Comparison of ENCODE assay signal across 9 cellular contexts in the genomic region with DNA sequence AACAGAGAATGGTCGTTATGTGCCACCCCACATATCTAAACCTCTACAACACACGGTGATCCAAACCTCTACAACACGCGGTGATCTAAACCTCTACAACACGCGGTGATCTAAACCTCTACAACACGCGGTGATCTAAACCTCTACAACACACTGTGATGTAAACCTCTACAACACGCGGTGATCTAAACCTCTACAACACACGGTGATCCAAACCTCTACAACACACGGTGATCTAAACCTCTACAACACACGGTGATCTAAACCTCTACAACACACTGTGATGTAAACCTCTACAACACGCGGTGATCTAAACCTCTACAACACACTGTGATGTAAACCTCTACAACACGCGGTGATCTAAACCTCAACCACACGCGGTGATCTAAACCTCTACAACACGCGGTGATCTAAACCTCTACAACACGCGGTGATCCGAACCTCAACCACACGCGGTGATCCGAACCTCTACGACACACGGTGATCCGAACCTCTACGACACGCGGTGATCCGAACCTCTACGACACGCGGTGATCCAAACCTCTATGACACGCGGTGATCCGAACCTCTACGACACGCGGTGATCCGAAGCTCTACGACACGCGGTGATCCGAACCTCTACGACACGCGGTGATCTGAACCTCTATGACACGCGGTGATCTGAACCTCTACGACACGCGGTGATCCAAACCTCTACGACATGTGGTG. TPM values are rescaled to one million over a fixed set of nuclear protein-coding genes. Genes with fewer than 3 reads are reported as not detected.
DNase-seq lines count a peak whose midpoint lies in the region; ATAC-seq lines count a peak whose summit lies in the region.
"Not testable (repeated sequence)": the region's sequence is repeated elsewhere in the genome, so short reads cannot be mapped to it uniquely, and the experiment has no call there.
"Had no signal": no experiment of that assay in that cellular context is flagged by ENCODE, and none has a peak within 500 bp of the region (broad histone marks: within the 10 kb centered on the region; RNA-seq: fewer than 3 reads in every experiment).

No MANE protein-coding gene starts in this region.

- intact Hi-C loops in CD4-positive, alpha-beta memory T cell (cut with micrococcal nuclease); activated T-helper 1 cell treated with anti-CD3 and anti-CD28 coated beads, Interleukin-12 subunit alpha, Interleukin-12 subunit beta, Interleukin-2, Interleukin-4 antibody, amounts not matched to agents 30 ng/mL and 10 ng/mL and 1 ng/mL, durations not matched to agents 14 hours and 24 hours and 36 hours (cut with micrococcal nuclease): not testable (repeated sequence)

- POLR2A ChIA-PET in CD4-positive, alpha-beta memory T cell (lab: Charles Lee; ENCODE audit: partially characterized antibody), result interaction anchor here (14.7 kb wide), 1 partner anchor 19 kb away, joined by 335 read pairs; a partner anchor contains a TSS
- POLR2A ChIA-PET in activated CD8-positive, alpha-beta T cell treated with anti-CD3 and anti-CD28 coated beads, Interleukin-2, amount 10 ng/mL, durations not matched to agents 7 days and 5 days (lab: Charles Lee), result not testable (repeated sequence)

- DNase-seq in CD4-positive, alpha-beta memory T cell, result peak in 2 of 5 donors; percentile 1 to 33
- DNase-seq in T-helper 17 cell; activated CD8-positive, alpha-beta T cell treated with anti-CD3 and anti-CD28 coated beads, Interleukin-2, amount 10 ng/mL, durations not matched to agents 7 days and 5 days; activated T-helper 1 cell treated with anti-CD3 and anti-CD28 coated beads, Interleukin-12 subunit alpha, Interleukin-12 subunit beta, Interleukin-2, Interleukin-4 antibody, amounts not matched to agents 30 ng/mL and 10 ng/mL and 1 ng/mL, durations not matched to agents 14 hours and 24 hours and 36 hours (ENCODE audit: low spot score); activated naive CD8-positive, alpha-beta T cell treated with anti-CD3 and anti-CD28 coated beads for 36 hours; effector memory CD8-positive, alpha-beta T cell: not testable (repeated sequence)
- peak; percentile 49 for DNase-seq in natural killer cell treated with Interleukin-12 subunit alpha and Interleukin-12 subunit beta and Interleukin-15 and Interleukin-18, amount 100 ng/mL, for 72 hours (ENCODE audit: low spot score)

- H3K36me3 Mint-ChIP-seq in CD4-positive, alpha-beta memory T cell, result peaks cover 32 to 78% of the 10 kb centered on the region in 2 donors
- H3K36me3 Mint-ChIP-seq in T-helper 17 cell (ENCODE audit: low read depth), result not testable (repeated sequence)
- peaks cover 84% of the 10 kb centered on the region for H3K36me3 Mint-ChIP-seq in activated CD8-positive, alpha-beta T cell treated with anti-CD3 and anti-CD28 coated beads, Interleukin-2, amount 10 ng/mL, durations not matched to agents 7 days and 5 days (ENCODE audit: low read depth)
- H3K36me3 Mint-ChIP-seq in activated T-helper 1 cell treated with anti-CD3 and anti-CD28 coated beads, Interleukin-12 subunit alpha, Interleukin-12 subunit beta, Interleukin-2, Interleukin-4 antibody, amounts not matched to agents 30 ng/mL and 10 ng/mL and 1 ng/mL, durations not matched to agents 14 hours and 24 hours and 36 hours (ENCODE audit: low read depth), result peaks cover 47% of the 10 kb centered on the region
- peaks cover 56% of the 10 kb centered on the region for H3K36me3 Mint-ChIP-seq in activated naive CD8-positive, alpha-beta T cell treated with anti-CD3 and anti-CD28 coated beads for 36 hours
- peaks cover 100% of the 10 kb centered on the region for H3K36me3 Mint-ChIP-seq in effector memory CD8-positive, alpha-beta T cell (ENCODE audit: insufficient read depth)
- peaks cover 19% of the 10 kb centered on the region for H3K36me3 Mint-ChIP-seq in natural killer cell treated with Interleukin-12 subunit alpha and Interleukin-12 subunit beta and Interleukin-15 and Interleukin-18, amount 100 ng/mL, for 72 hours
- H3K36me3 Mint-ChIP-seq in stimulated activated naive CD8-positive, alpha-beta T cell treated with anti-CD3 and anti-CD28 coated beads, Interleukin-15, Interleukin-2, amounts not matched to agents 100 ng/mL and 50 ng/mL, for 24 hours (ENCODE audit: low read depth), result peaks cover 83% of the 10 kb centered on the region

- H3K4me1 ChIP-seq in CD4-positive, alpha-beta memory T cell (ENCODE audit: insufficient read depth, low read length), result peaks cover 51% of the 10 kb centered on the region

- ATAC-seq in T-helper 17 cell; activated CD8-positive, alpha-beta T cell treated with anti-CD3 and anti-CD28 coated beads, Interleukin-2, amount 10 ng/mL, durations not matched to agents 7 days and 5 days; effector memory CD8-positive, alpha-beta T cell (replicated peaks); natural killer cell treated with Interleukin-12 subunit alpha and Interleukin-12 subunit beta and Interleukin-15 and Interleukin-18, amount 100 ng/mL, for 72 hours: not testable (repeated sequence)

- CTCF ChIA-PET in CD4-positive, alpha-beta memory T cell (lab: Charles Lee; ENCODE audit: partially characterized antibody), result interaction anchor here (1.7 kb wide), 1 partner anchor 130 kb away, joined by 7 read pairs; no protein-coding TSS in a partner anchor
- CTCF ChIA-PET in activated CD8-positive, alpha-beta T cell treated with anti-CD3 and anti-CD28 coated beads, Interleukin-2, amount 10 ng/mL, durations not matched to agents 7 days and 5 days (lab: Charles Lee), result not testable (repeated sequence)

- peaks cover 32 to 57% (median 44%) of the 10 kb centered on the region in 4 donors for H3K4me1 Mint-ChIP-seq in CD4-positive, alpha-beta memory T cell
- peaks cover 39% of the 10 kb centered on the region for H3K4me1 Mint-ChIP-seq in T-helper 17 cell
- peaks cover 37% of the 10 kb centered on the region for H3K4me1 Mint-ChIP-seq in activated CD8-positive, alpha-beta T cell treated with anti-CD3 and anti-CD28 coated beads, Interleukin-2, amount 10 ng/mL, durations not matched to agents 7 days and 5 days (ENCODE audit: low read depth)
- peaks cover 23% of the 10 kb centered on the region for H3K4me1 Mint-ChIP-seq in activated T-helper 1 cell treated with anti-CD3 and anti-CD28 coated beads, Interleukin-12 subunit alpha, Interleukin-12 subunit beta, Interleukin-2, Interleukin-4 antibody, amounts not matched to agents 30 ng/mL and 10 ng/mL and 1 ng/mL, durations not matched to agents 14 hours and 24 hours and 36 hours (ENCODE audit: low read depth)
- peaks cover 45% of the 10 kb centered on the region for H3K4me1 Mint-ChIP-seq in activated naive CD8-positive, alpha-beta T cell treated with anti-CD3 and anti-CD28 coated beads for 36 hours
- H3K4me1 Mint-ChIP-seq in effector memory CD8-positive, alpha-beta T cell (ENCODE audit: low read depth in 2 of 2), result peaks cover 49 to 70% of the 10 kb centered on the region in 2 donors
- H3K4me1 Mint-ChIP-seq in natural killer cell treated with Interleukin-12 subunit alpha and Interleukin-12 subunit beta and Interleukin-15 and Interleukin-18, amount 100 ng/mL, for 72 hours (ENCODE audit: low read depth in 2 of 2), result peaks cover 57 to 66% of the 10 kb centered on the region in 2 donors
- H3K4me1 Mint-ChIP-seq in stimulated activated naive CD8-positive, alpha-beta T cell treated with anti-CD3 and anti-CD28 coated beads, Interleukin-15, Interleukin-2, amounts not matched to agents 100 ng/mL and 50 ng/mL, for 24 hours (ENCODE audit: low read depth), result peaks cover 68% of the 10 kb centered on the region

- H3K27me3 Mint-ChIP-seq in CD4-positive, alpha-beta memory T cell; T-helper 17 cell; activated CD8-positive, alpha-beta T cell treated with anti-CD3 and anti-CD28 coated beads, Interleukin-2, amount 10 ng/mL, durations not matched to agents 7 days and 5 days (ENCODE audit: low read depth); activated T-helper 1 cell treated with anti-CD3 and anti-CD28 coated beads, Interleukin-12 subunit alpha, Interleukin-12 subunit beta, Interleukin-2, Interleukin-4 antibody, amounts not matched to agents 30 ng/mL and 10 ng/mL and 1 ng/mL, durations not matched to agents 14 hours and 24 hours and 36 hours (ENCODE audit: insufficient read depth); activated naive CD8-positive, alpha-beta T cell treated with anti-CD3 and anti-CD28 coated beads for 36 hours; effector memory CD8-positive, alpha-beta T cell; natural killer cell treated with Interleukin-12 subunit alpha and Interleukin-12 subunit beta and Interleukin-15 and Interleukin-18, amount 100 ng/mL, for 72 hours; stimulated activated naive CD8-positive, alpha-beta T cell treated with anti-CD3 and anti-CD28 coated beads, Interleukin-15, Interleukin-2, amounts not matched to agents 100 ng/mL and 50 ng/mL, for 24 hours: not testable (repeated sequence)

- H3K4me3 Mint-ChIP-seq in CD4-positive, alpha-beta memory T cell, result peak overlapping the region in 2 of 8 donors; percentile 7 to 58
- peak overlapping the region; percentile 57 for H3K4me3 Mint-ChIP-seq in T-helper 17 cell
- not testable (repeated sequence) for H3K4me3 Mint-ChIP-seq in activated CD8-positive, alpha-beta T cell treated with anti-CD3 and anti-CD28 coated beads, Interleukin-2, amount 10 ng/mL, durations not matched to agents 7 days and 5 days; activated T-helper 1 cell treated with anti-CD3 and anti-CD28 coated beads, Interleukin-12 subunit alpha, Interleukin-12 subunit beta, Interleukin-2, Interleukin-4 antibody, amounts not matched to agents 30 ng/mL and 10 ng/mL and 1 ng/mL, durations not matched to agents 14 hours and 24 hours and 36 hours; activated naive CD8-positive, alpha-beta T cell treated with anti-CD3 and anti-CD28 coated beads for 36 hours
- peak overlapping the region; percentile 71 to 75 for H3K4me3 Mint-ChIP-seq in effector memory CD8-positive, alpha-beta T cell
- peak overlapping the region; percentile 38 for H3K4me3 Mint-ChIP-seq in natural killer cell treated with Interleukin-12 subunit alpha and Interleukin-12 subunit beta and Interleukin-15 and Interleukin-18, amount 100 ng/mL, for 72 hours
- peak overlapping the region; percentile 39 for H3K4me3 Mint-ChIP-seq in stimulated activated naive CD8-positive, alpha-beta T cell treated with anti-CD3 and anti-CD28 coated beads, Interleukin-15, Interleukin-2, amounts not matched to agents 100 ng/mL and 50 ng/mL, for 24 hours

- H3K27ac Mint-ChIP-seq in CD4-positive, alpha-beta memory T cell, result peak overlapping the region; percentile 41 to 100 (median 85)
- H3K27ac Mint-ChIP-seq in T-helper 17 cell, result peak overlapping the region; percentile 99
- H3K27ac Mint-ChIP-seq in activated CD8-positive, alpha-beta T cell treated with anti-CD3 and anti-CD28 coated beads, Interleukin-2, amount 10 ng/mL, durations not matched to agents 7 days and 5 days, result peak overlapping the region; percentile 30
- peak overlapping the region; percentile 22 for H3K27ac Mint-ChIP-seq in activated T-helper 1 cell treated with anti-CD3 and anti-CD28 coated beads, Interleukin-12 subunit alpha, Interleukin-12 subunit beta, Interleukin-2, Interleukin-4 antibody, amounts not matched to agents 30 ng/mL and 10 ng/mL and 1 ng/mL, durations not matched to agents 14 hours and 24 hours and 36 hours
- H3K27ac Mint-ChIP-seq in activated naive CD8-positive, alpha-beta T cell treated with anti-CD3 and anti-CD28 coated beads for 36 hours, result peak overlapping the region; percentile 72
- peak overlapping the region; percentile 100 for H3K27ac Mint-ChIP-seq in effector memory CD8-positive, alpha-beta T cell
- H3K27ac Mint-ChIP-seq in natural killer cell treated with Interleukin-12 subunit alpha and Interleukin-12 subunit beta and Interleukin-15 and Interleukin-18, amount 100 ng/mL, for 72 hours, result peak overlapping the region; percentile 68 to 89
- peak overlapping the region; percentile 82 for H3K27ac Mint-ChIP-seq in stimulated activated naive CD8-positive, alpha-beta T cell treated with anti-CD3 and anti-CD28 coated beads, Interleukin-15, Interleukin-2, amounts not matched to agents 100 ng/mL and 50 ng/mL, for 24 hours

- not testable (repeated sequence) for H3K9me3 Mint-ChIP-seq in CD4-positive, alpha-beta memory T cell; activated CD8-positive, alpha-beta T cell treated with anti-CD3 and anti-CD28 coated beads, Interleukin-2, amount 10 ng/mL, durations not matched to agents 7 days and 5 days (ENCODE audit: insufficient read depth); activated T-helper 1 cell treated with anti-CD3 and anti-CD28 coated beads, Interleukin-12 subunit alpha, Interleukin-12 subunit beta, Interleukin-2, Interleukin-4 antibody, amounts not matched to agents 30 ng/mL and 10 ng/mL and 1 ng/mL, durations not matched to agents 14 hours and 24 hours and 36 hours; activated naive CD8-positive, alpha-beta T cell treated with anti-CD3 and anti-CD28 coated beads for 36 hours; effector memory CD8-positive, alpha-beta T cell; natural killer cell treated with Interleukin-12 subunit alpha and Interleukin-12 subunit beta and Interleukin-15 and Interleukin-18, amount 100 ng/mL, for 72 hours; stimulated activated naive CD8-positive, alpha-beta T cell treated with anti-CD3 and anti-CD28 coated beads, Interleukin-15, Interleukin-2, amounts not matched to agents 100 ng/mL and 50 ng/mL, for 24 hours

- not testable (repeated sequence) for H3K4me3 ChIP-seq in CD4-positive, alpha-beta memory T cell (ENCODE audit: low read length in 2 of 2)

- H3K9me3 ChIP-seq in CD4-positive, alpha-beta memory T cell (ENCODE audit: control insufficient read depth in 1 of 2, low read length in 2 of 2); T-helper 17 cell (ENCODE audit: control insufficient read depth, low read length, poor library complexity, severe bottlenecking): not testable (repeated sequence)

- not testable (repeated sequence) for H3K27me3 ChIP-seq in CD4-positive, alpha-beta memory T cell (ENCODE audit: insufficient read depth, low read length)

- H3K36me3 ChIP-seq in CD4-positive, alpha-beta memory T cell (ENCODE audit: insufficient read depth, low read length), result peaks cover 72% of the 10 kb centered on the region

- H3K27ac ChIP-seq in CD4-positive, alpha-beta memory T cell (ENCODE audit: low read depth, low read length), result peak overlapping the region; percentile 16

RNA-seq across cellular contexts. Expression of a gene that starts 22.3 kb away (rescaled TPM):
- total RNA-seq in CD4-positive, alpha-beta memory T cell, result 100 to 1,000 TPM; 105 to 112 TPM
- polyA plus RNA-seq in CD4-positive, alpha-beta memory T cell, result 10 to 100 TPM; 12.5 to 50.8 TPM
- 100 to 1,000 TPM; 186 to 243 TPM for total RNA-seq in T-helper 17 cell
- 100 to 1,000 TPM; 144 to 147 TPM for total RNA-seq in activated CD8-positive, alpha-beta T cell treated with anti-CD3 and anti-CD28 coated beads, Interleukin-2, amount 10 ng/mL, durations not matched to agents 7 days and 5 days
- 133 and 140 TPM in 2 replicates for total RNA-seq in activated T-helper 1 cell treated with anti-CD3 and anti-CD28 coated beads, Interleukin-12 subunit alpha, Interleukin-12 subunit beta, Interleukin-2, Interleukin-4 antibody, amounts not matched to agents 30 ng/mL and 10 ng/mL and 1 ng/mL, durations not matched to agents 14 hours and 24 hours and 36 hours
- 100 to 1,000 TPM; 144 TPM for total RNA-seq in activated naive CD8-positive, alpha-beta T cell treated with anti-CD3 and anti-CD28 coated beads for 36 hours
- total RNA-seq in natural killer cell treated with Interleukin-12 subunit alpha and Interleukin-12 subunit beta and Interleukin-15 and Interleukin-18, amount 100 ng/mL, for 72 hours, result 100 to 1,000 TPM; 177 to 186 TPM
- total RNA-seq: MCF 10A had no signal

Comparison
In these comparisons a context has a peak if more than half of its experiments do, and no peak if none do; other contexts are left out.
1. H3K27ac Mint-ChIP-seq: peak in every context shown above with its lines; median percentile 100 in effector memory CD8-positive, alpha-beta T cell; 99 in T-helper 17 cell; 85 in CD4-positive, alpha-beta memory T cell; 82 in stimulated activated naive CD8-positive, alpha-beta T cell treated with anti-CD3 and anti-CD28 coated beads, Interleukin-15, Interleukin-2, amounts not matched to agents 100 ng/mL and 50 ng/mL, for 24 hours; 78 in natural killer cell treated with Interleukin-12 subunit alpha and Interleukin-12 subunit beta and Interleukin-15 and Interleukin-18, amount 100 ng/mL, for 72 hours; 72 in activated naive CD8-positive, alpha-beta T cell treated with anti-CD3 and anti-CD28 coated beads for 36 hours; 30 in activated CD8-positive, alpha-beta T cell treated with anti-CD3 and anti-CD28 coated beads, Interleukin-2, amount 10 ng/mL, durations not matched to agents 7 days and 5 days; 22 in activated T-helper 1 cell treated with anti-CD3 and anti-CD28 coated beads, Interleukin-12 subunit alpha, Interleukin-12 subunit beta, Interleukin-2, Interleukin-4 antibody, amounts not matched to agents 30 ng/mL and 10 ng/mL and 1 ng/mL, durations not matched to agents 14 hours and 24 hours and 36 hours.